ENCODE assay signal across 11 cellular contexts in genomic region chr1:25806418-25806817, GRCh38. TPM values are rescaled to one million over a fixed set of nuclear protein-coding genes. Genes with fewer than 3 reads are reported as not detected.
DNase-seq lines count a peak whose midpoint lies in the region; ATAC-seq and TF ChIP-seq lines count a peak whose summit lies in the region.
"Had no signal": no experiment of that assay in that cellular context is flagged by ENCODE, and none has a peak within 500 bp of the region (broad histone marks: within the 10 kb centered on the region; RNA-seq: fewer than 3 reads in every experiment).

No MANE protein-coding gene starts in this region.

- peaks cover 6% of the 10 kb centered on the region for H3K36me3 Mint-ChIP-seq in activated T-helper 17 cell treated with anti-CD3 and anti-CD28 coated beads, Interleukin-2, amount 50 U/mL, for 72 hours (ENCODE audit: low read depth)
- H3K36me3 Mint-ChIP-seq: IgD-negative memory B cell had no signal

- H3K4me3 Mint-ChIP-seq in activated T-helper 17 cell treated with anti-CD3 and anti-CD28 coated beads, Interleukin-2, amount 50 U/mL, for 72 hours, result no peak overlapping the region
- H3K4me3 Mint-ChIP-seq: IgD-negative memory B cell had no signal

- H3K9me3 Mint-ChIP-seq in activated T-helper 17 cell treated with anti-CD3 and anti-CD28 coated beads, Interleukin-2, amount 50 U/mL, for 72 hours, result no peaks in the 10 kb centered on the region
- H3K9me3 Mint-ChIP-seq: IgD-negative memory B cell had no signal

- no peak overlapping the region for H2AFZ ChIP-seq in ACC112 (ENCODE audit: low read length, unreplicated experiment)

- TF ChIP-seq POLR2A in gastroesophageal sphincter (IDR thresholded peaks at IDR 0.05), result no peak
- no peak for TF ChIP-seq POLR2A in sigmoid colon (IDR thresholded peaks at IDR 0.05)

- no peak for DNase-seq in sigmoid colon
- DNase-seq in HUDEP-2 (lab: John Stamatoyannopoulos, UW; ENCODE audit: unreplicated experiment in 76 of 76), result no peak
- DNase-seq in Kasumi-1 (lab: John Stamatoyannopoulos, UW), result no peak
- DNase-seq: activated CD4-positive, alpha-beta T cell treated with anti-CD3 and anti-CD28 coated beads for 48 hours; NCI-H146 had no signal

- no peak for TF ChIP-seq CTCF in gastroesophageal sphincter (IDR thresholded peaks at IDR 0.05)
- no peak for TF ChIP-seq CTCF in sigmoid colon (IDR thresholded peaks at IDR 0.05)

- H3K27me3 Mint-ChIP-seq in activated T-helper 17 cell treated with anti-CD3 and anti-CD28 coated beads, Interleukin-2, amount 50 U/mL, for 72 hours, result no peaks in the 10 kb centered on the region

- 47% methylated on average over 4 of the region's 4 CpGs; no CpG with 5 or more reads in 1 of the 2 donors for WGBS in gastroesophageal sphincter (ENCODE audit: low coverage in 1 of 2), 2 donors
- 85 to 90% methylated on average over 4 of the region's 4 CpGs for WGBS in sigmoid colon, 2 donors

- H3K4me1 Mint-ChIP-seq in activated T-helper 17 cell treated with anti-CD3 and anti-CD28 coated beads, Interleukin-2, amount 50 U/mL, for 72 hours, result peaks cover 15% of the 10 kb centered on the region

- H3K9me3 ChIP-seq in gastroesophageal sphincter, result no peaks in the 10 kb centered on the region
- no peaks in the 10 kb centered on the region for H3K9me3 ChIP-seq in sigmoid colon

- intact Hi-C loops in sigmoid colon (cut with DNase I), result no loop called here

- H3K27ac ChIP-seq in ACC112 (ENCODE audit: low read depth, low read length), result peak overlapping the region; percentile 23
- H3K27ac ChIP-seq in gastroesophageal sphincter, result peak overlapping the region in 3 of 4 donors; percentile 46 to 65 (median 65)
- H3K27ac ChIP-seq in sigmoid colon, result peak overlapping the region; percentile 46 to 65 (median 60)

- no peaks in the 10 kb centered on the region for H3K36me3 ChIP-seq in ACC112 (ENCODE audit: insufficient read depth, low read length)
- peaks cover 0 to 65% of the 10 kb centered on the region in 2 donors for H3K36me3 ChIP-seq in gastroesophageal sphincter
- H3K36me3 ChIP-seq in sigmoid colon, result peaks cover 1 to 48% (median 22%) of the 10 kb centered on the region in 4 donors

- TF ChIP-seq EP300 in gastroesophageal sphincter (IDR thresholded peaks at IDR 0.05) (no peak), sigmoid colon (IDR thresholded peaks at IDR 0.05) (no peak)

- H3K27me3 ChIP-seq in ACC112 (ENCODE audit: insufficient read depth, low read length), result no peaks in the 10 kb centered on the region
- H3K27me3 ChIP-seq in gastroesophageal sphincter, result no peaks in the 10 kb centered on the region
- H3K27me3 ChIP-seq in sigmoid colon, result no peaks in the 10 kb centered on the region

- H3K4me1 ChIP-seq in ACC112 (ENCODE audit: control insufficient read depth, insufficient read depth, low read length, unreplicated experiment) (peaks cover 35% of the 10 kb centered on the region), gastroesophageal sphincter (peaks cover 0 to 88% (median 31%) of the 10 kb centered on the region in 3 donors), sigmoid colon (peaks cover 0 to 63% (median 49%) of the 10 kb centered on the region in 4 donors)

- H3K4me3 ChIP-seq in ACC112 (ENCODE audit: low read depth, low read length) (no peak overlapping the region), gastroesophageal sphincter (no peak overlapping the region), sigmoid colon (no peak overlapping the region)

- peak overlapping the region; percentile 16 for H3K27ac Mint-ChIP-seq in activated T-helper 17 cell treated with anti-CD3 and anti-CD28 coated beads, Interleukin-2, amount 50 U/mL, for 72 hours
- H3K27ac Mint-ChIP-seq: IgD-negative memory B cell had no signal

- ATAC-seq in activated T-helper 17 cell treated with anti-CD3 and anti-CD28 coated beads, Interleukin-2, amount 50 U/mL, for 72 hours (replicated peaks), result no peak
- peak; percentile 20 for ATAC-seq in gastroesophageal sphincter
- no peak for ATAC-seq in HG02610 (IDR thresholded peaks at IDR 0.05; ENCODE audit: unreplicated experiment)
- no peak for ATAC-seq in GM19455 (IDR thresholded peaks at IDR 0.05; ENCODE audit: unreplicated experiment)

- no peaks in the 10 kb centered on the region for H3K79me2 ChIP-seq in ACC112 (ENCODE audit: control insufficient read depth, insufficient read depth, low read length, unreplicated experiment)

RNA-seq across cellular contexts. Expression of gene SELENON, which starts 6.4 kb away (rescaled TPM):
- total RNA-seq in activated T-helper 17 cell treated with anti-CD3 and anti-CD28 coated beads, Interleukin-2, amount 50 U/mL, for 72 hours, result 10 to 100 TPM; 10.2 to 13.2 TPM
- total RNA-seq in gastroesophageal sphincter (10 to 100 TPM; 33.5 to 82.8 (median 39.4) TPM), sigmoid colon (10 to 100 TPM; 15.5 to 37.4 (median 19.7) TPM)
- polyA plus RNA-seq in sigmoid colon, result 10 to 100 TPM in 1 of 3 donors, 1 to 10 TPM in 2; 4.6 to 28.9 (median 6.6) TPM

RNA-seq across cellular contexts. Expression of gene MTFR1L, which starts 13.3 kb away (rescaled TPM):
- 10 to 100 TPM; 39.6 to 58.8 TPM for total RNA-seq in activated T-helper 17 cell treated with anti-CD3 and anti-CD28 coated beads, Interleukin-2, amount 50 U/mL, for 72 hours
- total RNA-seq in gastroesophageal sphincter, result 100 to 1,000 TPM in 2 of 4 donors, 10 to 100 TPM in 2; 83.2 to 128 (median 101) TPM
- 100 to 1,000 TPM; 106 to 150 (median 121) TPM for total RNA-seq in sigmoid colon
- polyA plus RNA-seq in sigmoid colon, result 10 to 100 TPM; 26.1 to 38.4 (median 36.1) TPM

RNA-seq across cellular contexts. Expression of gene AUNIP, which starts 52.8 kb away (rescaled TPM):
- total RNA-seq in activated T-helper 17 cell treated with anti-CD3 and anti-CD28 coated beads, Interleukin-2, amount 50 U/mL, for 72 hours, result 1 to 10 TPM; 3.7 to 7.2 TPM
- total RNA-seq in gastroesophageal sphincter, result 1 to 10 TPM in 1 of 4 donors, under 1 TPM in 1, not detected in 2; 0.52 to 1.1 TPM
- total RNA-seq in sigmoid colon, result not detected
- polyA plus RNA-seq in sigmoid colon, result 1 to 10 TPM in 1 of 3 donors, under 1 TPM in 1, not detected in 1; 0.46 to 1.9 TPM
- polyA plus RNA-seq: IgD-negative memory B cell had no signal
